ENCODE assay signal across 1 cellular context in genomic region chr2:157194844-157195243, GRCh38.
TF ChIP-seq lines count a peak whose summit lies in the region.

No MANE protein-coding gene starts in this region.

TF ChIP-seq in IMR-90, 13 proteins besides CTCF, POLR2A, EP300 and RAD21 (continued from another document):
- TF ChIP-seq USF2 (IDR thresholded peaks at IDR 0.05; ENCODE audit: low read depth, low read length) (no peak), RCOR1 (IDR thresholded peaks at IDR 0.05; ENCODE audit: insufficient replicate concordance, low read length) (no peak), MAZ (IDR thresholded peaks at IDR 0.05; ENCODE audit: borderline replicate concordance, low read depth, low read length) (no peak), CHD1 (IDR thresholded peaks at IDR 0.05; ENCODE audit: low read depth, low read length) (no peak), BHLHE40 (IDR thresholded peaks at IDR 0.05; ENCODE audit: low read depth, low read length) (no peak), MAFK (IDR thresholded peaks at IDR 0.05; ENCODE audit: low read depth, low read length) (no peak)
TF ChIP-seq in IMR-90: peak in this region for 0.
